ENCODE assay signal across 11 cellular contexts in genomic region chr7:76486618-76487017, GRCh38. TPM values are rescaled to one million over a fixed set of nuclear protein-coding genes. Genes with fewer than 3 reads are reported as not detected.
A peak's percentile ranks its signal among the peaks of the same experiment; 100 is the strongest.
DNase-seq lines count a peak whose midpoint lies in the region; ATAC-seq, FAIRE-seq and TF ChIP-seq lines count a peak whose summit lies in the region.
"Not testable (repeated sequence)": the region's sequence is repeated elsewhere in the genome, so short reads cannot be mapped to it uniquely, and the experiment has no call there.
"Had no signal": no experiment of that assay in that cellular context is flagged by ENCODE, and none has a peak within 500 bp of the region (broad histone marks: within the 10 kb centered on the region; RNA-seq: fewer than 3 reads in every experiment).

No MANE protein-coding gene starts in this region.

- not testable (repeated sequence) for H3K4me3 ChIP-seq in A549; naive thymus-derived CD4-positive, alpha-beta T cell (ENCODE audit: low read length)

- H3K4me2 ChIP-seq in A549: not testable (repeated sequence)

- not testable (repeated sequence) for H3K36me3 ChIP-seq in naive thymus-derived CD4-positive, alpha-beta T cell (ENCODE audit: control insufficient read depth in 2 of 3, insufficient read depth in 3 of 3, low read length in 3 of 3)

- TF ChIP-seq CTCF in A549 (IDR thresholded peaks at IDR 0.05): not testable (repeated sequence)

- CTCF ChIA-PET in A549 (lab: Yijun Ruan, JAX); naive thymus-derived CD4-positive, alpha-beta T cell (lab: Charles Lee): not testable (repeated sequence)

- not testable (repeated sequence) for TF ChIP-seq POLR2A in A549 (IDR thresholded peaks at IDR 0.05; ENCODE audit: low read length)

- DNase-seq in A549 (ENCODE audit: low read depth in 1 of 2, low spot score in 1 of 2): not testable (repeated sequence)
- DNase-seq in activated CD4-positive, alpha-beta T cell treated with anti-CD3 and anti-CD28 coated beads, Interleukin-2, amount 10 ng/mL, durations not matched to agents 24 days and 14 days: peak; percentile 77
- peak; percentile 40 for DNase-seq in activated naive CD8-positive, alpha-beta T cell treated with anti-CD3 and anti-CD28 coated beads for 36 hours
- DNase-seq in naive thymus-derived CD4-positive, alpha-beta T cell: peak in 6 of 9 donors; percentile 19 to 51 (median 42)

- peak; percentile 31 to 33; a peak in 3 of 6 replicates for ATAC-seq in A549
- peak; percentile 98 for ATAC-seq in GM18873 (IDR thresholded peaks at IDR 0.05; ENCODE audit: low FRiP score, unreplicated experiment)
- ATAC-seq in GM21515 (IDR thresholded peaks at IDR 0.05; ENCODE audit: unreplicated experiment): peak; percentile 98
- ATAC-seq in HG02943 (IDR thresholded peaks at IDR 0.05; ENCODE audit: low read depth, unreplicated experiment): peak; percentile 99
- ATAC-seq in HG03457 (IDR thresholded peaks at IDR 0.05; ENCODE audit: unreplicated experiment): peak; percentile 97
- ATAC-seq in naive thymus-derived CD4-positive, alpha-beta T cell: peak; percentile 96

- TF ChIP-seq RAD21 in A549 (conservative IDR thresholded peaks at IDR 0.05 in 1 of 2, IDR thresholded peaks at IDR 0.05 in 1 of 2): not testable (repeated sequence)

- H3K27me3 ChIP-seq in naive thymus-derived CD4-positive, alpha-beta T cell (ENCODE audit: control insufficient read depth in 2 of 2, insufficient read depth in 2 of 2, low read length in 2 of 2): not testable (repeated sequence)

- H3K9me3 Mint-ChIP-seq in activated CD4-positive, alpha-beta T cell treated with anti-CD3 and anti-CD28 coated beads, Interleukin-2, amount 10 ng/mL, durations not matched to agents 24 days and 14 days; activated naive CD8-positive, alpha-beta T cell treated with anti-CD3 and anti-CD28 coated beads for 36 hours; naive thymus-derived CD4-positive, alpha-beta T cell: not testable (repeated sequence)

- H3K36me3 Mint-ChIP-seq in activated CD4-positive, alpha-beta T cell treated with anti-CD3 and anti-CD28 coated beads, Interleukin-2, amount 10 ng/mL, durations not matched to agents 24 days and 14 days (ENCODE audit: low read depth); activated naive CD8-positive, alpha-beta T cell treated with anti-CD3 and anti-CD28 coated beads for 36 hours; naive thymus-derived CD4-positive, alpha-beta T cell: not testable (repeated sequence)

- TF ChIP-seq EP300 in A549 (IDR thresholded peaks at IDR 0.05): not testable (repeated sequence)

- WGBS in A549 (ENCODE audit: missing lambda C conversion rate): 96% methylated on average over 3 of the region's 5 CpGs

- POLR2A ChIA-PET in A549 (lab: Yijun Ruan, JAX); naive thymus-derived CD4-positive, alpha-beta T cell (lab: Charles Lee): not testable (repeated sequence)

- peak overlapping the region; percentile 87 for H3K27ac Mint-ChIP-seq in activated CD4-positive, alpha-beta T cell treated with anti-CD3 and anti-CD28 coated beads, Interleukin-2, amount 10 ng/mL, durations not matched to agents 24 days and 14 days
- H3K27ac Mint-ChIP-seq in activated naive CD8-positive, alpha-beta T cell treated with anti-CD3 and anti-CD28 coated beads for 36 hours: peak overlapping the region; percentile 74
- H3K27ac Mint-ChIP-seq in naive thymus-derived CD4-positive, alpha-beta T cell: peak overlapping the region; percentile 66 to 94 (median 88)

- H3K9me3 ChIP-seq in A549; naive thymus-derived CD4-positive, alpha-beta T cell (ENCODE audit: control insufficient read depth in 2 of 3, low read length in 3 of 3): not testable (repeated sequence)

- FAIRE-seq in A549 (lab: Jason Lieb, UNC): not testable (repeated sequence)

- H3K27me3 Mint-ChIP-seq in activated CD4-positive, alpha-beta T cell treated with anti-CD3 and anti-CD28 coated beads, Interleukin-2, amount 10 ng/mL, durations not matched to agents 24 days and 14 days; activated naive CD8-positive, alpha-beta T cell treated with anti-CD3 and anti-CD28 coated beads for 36 hours; naive thymus-derived CD4-positive, alpha-beta T cell: not testable (repeated sequence)

- intact Hi-C loops in activated CD4-positive, alpha-beta T cell treated with anti-CD3 and anti-CD28 coated beads, Interleukin-2, amount 10 ng/mL, durations not matched to agents 24 days and 14 days (cut with micrococcal nuclease); naive thymus-derived CD4-positive, alpha-beta T cell (cut with micrococcal nuclease): not testable (repeated sequence)

- H3K4me3 Mint-ChIP-seq in activated CD4-positive, alpha-beta T cell treated with anti-CD3 and anti-CD28 coated beads, Interleukin-2, amount 10 ng/mL, durations not matched to agents 24 days and 14 days: peak overlapping the region; percentile 53
- not testable (repeated sequence) for H3K4me3 Mint-ChIP-seq in activated naive CD8-positive, alpha-beta T cell treated with anti-CD3 and anti-CD28 coated beads for 36 hours
- H3K4me3 Mint-ChIP-seq in naive thymus-derived CD4-positive, alpha-beta T cell: peak overlapping the region; percentile 57 to 78 (median 66)

- H3K27ac ChIP-seq in A549; naive thymus-derived CD4-positive, alpha-beta T cell (ENCODE audit: low read depth, low read length): not testable (repeated sequence)

- H3K4me1 ChIP-seq in A549; naive thymus-derived CD4-positive, alpha-beta T cell (ENCODE audit: control insufficient read depth in 2 of 2, insufficient read depth in 2 of 2, low read length in 2 of 2): not testable (repeated sequence)

- not testable (repeated sequence) for H3K4me1 Mint-ChIP-seq in activated CD4-positive, alpha-beta T cell treated with anti-CD3 and anti-CD28 coated beads, Interleukin-2, amount 10 ng/mL, durations not matched to agents 24 days and 14 days; activated naive CD8-positive, alpha-beta T cell treated with anti-CD3 and anti-CD28 coated beads for 36 hours; naive thymus-derived CD4-positive, alpha-beta T cell

RNA-seq across cellular contexts. Expression of gene UPK3B, which starts 23.7 kb away (rescaled TPM):
- polyA plus RNA-seq in A549 (2011; rRNA removed) (2.2 and 2.3 TPM in 2 replicates), A549 (2017; fragmentation: RNase III; extraction: RNeasy Plus Mini Kit Qiagen cat#74134 plus additional on column Dnase treatment) (19.4 to 20.9 TPM (median 20.6 TPM) in 3 replicates)
- 4.8 and 9.2 TPM in 2 replicates for polyA plus RNA-seq in A549 (2012; cell fraction: cytosol; rRNA removed)
- 8.1 and 12.2 TPM in 2 replicates for polyA plus RNA-seq in A549 (2012; cell fraction: nucleus; rRNA removed)
- polyA minus RNA-seq in A549 (2011; rRNA and poly(A)+ RNA removed): 1.9 and 2.9 TPM in 2 replicates
- total RNA-seq in activated CD4-positive, alpha-beta T cell treated with anti-CD3 and anti-CD28 coated beads, Interleukin-2, amount 10 ng/mL, durations not matched to agents 24 days and 14 days: 1.1 and 1.2 TPM in 2 replicates
- total RNA-seq in activated naive CD8-positive, alpha-beta T cell treated with anti-CD3 and anti-CD28 coated beads for 36 hours: not detected
- 1 to 10 TPM; 2.6 to 7.3 (median 5.2) TPM for total RNA-seq in naive thymus-derived CD4-positive, alpha-beta T cell
- polyA plus RNA-seq in naive thymus-derived CD4-positive, alpha-beta T cell: not detected
- total RNA-seq: HT1080, RPMI7951 had no signal

RNA-seq across cellular contexts. Expression of gene DTX2, which starts 25.1 kb away (rescaled TPM):
- 11.2 and 13.4 TPM in 2 replicates for polyA plus RNA-seq in A549 (2011; rRNA removed)
- 31.2 and 39.4 TPM in 2 replicates for polyA plus RNA-seq in A549 (2012; cell fraction: cytosol; rRNA removed)
- polyA plus RNA-seq in A549 (2012; cell fraction: nucleus; rRNA removed): 124 and 146 TPM in 2 replicates
- 52.7 to 59.1 TPM (median 52.7 TPM) in 3 replicates for polyA plus RNA-seq in A549 (2017; fragmentation: RNase III; extraction: RNeasy Plus Mini Kit Qiagen cat#74134 plus additional on column Dnase treatment)
- 30.9 and 46.6 TPM in 2 replicates for polyA minus RNA-seq in A549 (2011; rRNA and poly(A)+ RNA removed)
- 23.7 and 26.3 TPM in 2 replicates for total RNA-seq in activated CD4-positive, alpha-beta T cell treated with anti-CD3 and anti-CD28 coated beads, Interleukin-2, amount 10 ng/mL, durations not matched to agents 24 days and 14 days
- total RNA-seq in activated naive CD8-positive, alpha-beta T cell treated with anti-CD3 and anti-CD28 coated beads for 36 hours: 10 to 100 TPM; 13.7 to 16.4 TPM
- 10 to 100 TPM; 31.0 to 44.8 (median 41.2) TPM for total RNA-seq in naive thymus-derived CD4-positive, alpha-beta T cell
- 10 to 100 TPM; 12.0 to 18.8 TPM for polyA plus RNA-seq in naive thymus-derived CD4-positive, alpha-beta T cell

RNA-seq across cellular contexts. Expression of gene SPDYE16, which starts 56.5 kb away (rescaled TPM):
- not detected in 2 replicates for polyA plus RNA-seq in A549 (2011; rRNA removed)
- not detected in 2 replicates for polyA plus RNA-seq in A549 (2012; cell fraction: cytosol; rRNA removed)
- polyA plus RNA-seq in A549 (2012; cell fraction: nucleus; rRNA removed): not detected in 2 replicates
- polyA plus RNA-seq in A549 (2017; fragmentation: RNase III; extraction: RNeasy Plus Mini Kit Qiagen cat#74134 plus additional on column Dnase treatment): not detected in 3 replicates
- polyA minus RNA-seq in A549 (2011; rRNA and poly(A)+ RNA removed): not detected in 2 replicates
- total RNA-seq in activated CD4-positive, alpha-beta T cell treated with anti-CD3 and anti-CD28 coated beads, Interleukin-2, amount 10 ng/mL, durations not matched to agents 24 days and 14 days: 0.47 TPM in 1 of 2 replicates, not detected in the other
- under 1 TPM; 0.12 to 0.14 TPM for total RNA-seq in activated naive CD8-positive, alpha-beta T cell treated with anti-CD3 and anti-CD28 coated beads for 36 hours
- under 1 TPM; 0.10 to 0.88 (median 0.49) TPM for total RNA-seq in naive thymus-derived CD4-positive, alpha-beta T cell
- under 1 TPM; 0.25 to 0.26 TPM for polyA plus RNA-seq in naive thymus-derived CD4-positive, alpha-beta T cell
- total RNA-seq: HT1080, RPMI7951 had no signal
- polyA plus RNA-seq: mammary epithelial cell had no signal

Comparison
In these comparisons a context has a peak if more than half of its experiments do, and no peak if none do; other contexts are left out.
1. ATAC-seq: peak in every context shown above with its lines; median percentile 99 in HG02943; 98 in GM18873; 98 in GM21515; 97 in HG03457; 96 in naive thymus-derived CD4-positive, alpha-beta T cell; 32 in A549.